In genomic region chr12:50637870-50638481, GRCh38 we compare ENCODE assay signal across 8 cellular contexts.
DNase-seq lines count a peak whose midpoint lies in the region; ATAC-seq, FAIRE-seq and TF ChIP-seq lines count a peak whose summit lies in the region.

No MANE protein-coding gene starts in this region.

- 32% methylated on average over 4 of the region's 4 CpGs for WGBS in GM12878 (ENCODE audit: insufficient coverage, insufficient replicate concordance, low lambda C conversion rate, missing lambda C conversion rate)
- 27 to 38% methylated on average over 3 to 4 of the region's 4 CpGs for WGBS in transverse colon (ENCODE audit: low coverage in 1 of 2), 2 donors

- intact Hi-C loops in GM12878 (cut with micrococcal nuclease; ENCODE audit: unreplicated experiment): loop anchor here (1.0 to 2.0 kb wide), 2 partner anchors 23 to 134 kb away; partner anchors contain the start of gene DIP2B
- intact Hi-C loops in transverse colon (cut with DNase I; ENCODE audit: low total_unique reads): loop anchor here (5.0 kb wide), 1 partner anchor 136 kb away; the partner anchor contains the start of gene DIP2B

- no peaks in the 10 kb centered on the region for H3K9me1 ChIP-seq in keratinocyte (ENCODE audit: control insufficient read depth, extremely low read depth, insufficient read depth, low read length)

- H3K4me2 ChIP-seq in GM12878 (ENCODE audit: control insufficient read depth, insufficient read depth) (no peak overlapping the region), keratinocyte (ENCODE audit: control insufficient read depth, extremely low read depth, insufficient read depth, low read depth, low read length) (no peak overlapping the region)

- H3K27ac ChIP-seq in GM12878 (ENCODE audit: control insufficient read depth, insufficient read depth): no peak overlapping the region
- no peak overlapping the region for H3K27ac ChIP-seq in keratinocyte (ENCODE audit: control insufficient read depth, insufficient read depth, low read length)
- H3K27ac ChIP-seq in transverse colon: no peak overlapping the region

- H3K4me3 ChIP-seq in GM12878 (no peak overlapping the region), keratinocyte (ENCODE audit: control insufficient read depth in 2 of 3, extremely low read depth in 1 of 3, insufficient read depth in 2 of 3, low read depth in 1 of 3, low read length in 3 of 3) (no peak overlapping the region), transverse colon (no peak overlapping the region)

- RAD21 ChIA-PET in GM12878 (lab: Charles Lee; ENCODE audit: unreplicated experiment): interaction anchor here (0.9 to 8.0 kb wide), 20 partner anchors 13 to 505 kb away, joined by 3 to 179 read pairs (median 3); partner anchors contain the start of gene DIP2B

- H3K36me3 ChIP-seq in GM12878 (ENCODE audit: control insufficient read depth in 2 of 2, insufficient read depth in 2 of 2, low read length in 1 of 2) (peaks cover 0 to 4% of the 10 kb centered on the region in 2 experiments), keratinocyte (ENCODE audit: control insufficient read depth in 2 of 2, extremely low read depth in 1 of 2, insufficient read depth in 2 of 2, low read length in 2 of 2) (peaks cover 2 to 5% of the 10 kb centered on the region in 2 experiments), transverse colon (no peaks in the 10 kb centered on the region)

- no TSS peak for BruUV-seq in GM12878 (replicated peaks; lab: Mats Ljungman, UMichigan)

- FAIRE-seq in GM12878 (lab: Jason Lieb, UNC) (peak; percentile 81), keratinocyte (lab: Jason Lieb, UNC) (no peak)

- H2AFZ ChIP-seq in GM12878 (ENCODE audit: control insufficient read depth, low read depth, low read length) (no peak overlapping the region; the same call in 1 of the 2 replicates), keratinocyte (ENCODE audit: control insufficient read depth, low read length) (no peak overlapping the region)

- TF ChIP-seq EP300 in GM12878 (IDR thresholded peaks at IDR 0.05; ENCODE audit: borderline replicate concordance in 1 of 2, control insufficient read depth in 1 of 2, low read depth in 2 of 2, low read length in 2 of 2) (no peak), transverse colon (IDR thresholded peaks at IDR 0.05; ENCODE audit: low read depth) (no peak)

- TF ChIP-seq POLR2A in GM12878 (IDR thresholded peaks at IDR 0.05; ENCODE audit: low read depth, low read length): no peak
- TF ChIP-seq POLR2A in transverse colon (IDR thresholded peaks at IDR 0.05): no peak

- H3K9me3 ChIP-seq in GM12878 (replicated peaks; ENCODE audit: control insufficient read depth, insufficient read depth, low read length): no peaks in the 10 kb centered on the region
- H3K9me3 ChIP-seq in keratinocyte (ENCODE audit: control insufficient read depth, low read depth, low read length): no peaks in the 10 kb centered on the region
- H3K9me3 ChIP-seq in transverse colon: no peaks in the 10 kb centered on the region

- TF ChIP-seq CTCF in GM12873 (IDR thresholded peaks at IDR 0.05; ENCODE audit: insufficient read depth, low read depth, low read length, missing control alignments): peak; percentile 53
- TF ChIP-seq CTCF in GM12878 (IDR thresholded peaks at IDR 0.05 in 2 of 3, conservative IDR thresholded peaks at IDR 0.05 in 1 of 3; ENCODE audit: control insufficient read depth in 2 of 3, extremely low read depth in 1 of 3, insufficient read depth in 1 of 3, low read depth in 3 of 3, low read length in 3 of 3): peak; percentile 40 to 64 (median 53); a peak in 5 of 6 replicates
- TF ChIP-seq CTCF in keratinocyte (optimal IDR thresholded peaks at IDR 0.05 in 1 of 3, IDR thresholded peaks at IDR 0.05 in 1 of 3, conservative IDR thresholded peaks at IDR 0.05 in 1 of 3; ENCODE audit: extremely low read depth in 1 of 3, insufficient read depth in 2 of 3, low read length in 3 of 3): peak in 2 of 3 experiments; percentile 33 to 50
- peak; percentile 61 to 73 (median 65) for TF ChIP-seq CTCF in transverse colon (IDR thresholded peaks at IDR 0.05)

- SMC1A ChIA-PET in GM12878 (lab: Charles Lee; ENCODE audit: uncharacterized antibody, unreplicated experiment): interaction anchor here (0.7 to 8.0 kb wide), 22 partner anchors 9 to 307 kb away, joined by 3 to 227 read pairs (median 3); partner anchors contain the start of genes DIP2B and FAM186A

- dilution Hi-C loops in keratinocyte (cut with MboI; ENCODE audit: extremely low pct_ligation_motif_present, low sequenced_read_pairs): no loop called here

- peak; percentile 81 for ATAC-seq in GM12878
- no peak for ATAC-seq in GM21381 (IDR thresholded peaks at IDR 0.05; ENCODE audit: unreplicated experiment)

- H4K20me1 ChIP-seq in GM12878 (ENCODE audit: control insufficient read depth, insufficient read depth) (no peaks in the 10 kb centered on the region), keratinocyte (ENCODE audit: control insufficient read depth, extremely low read depth, insufficient read depth, low read length) (no peaks in the 10 kb centered on the region)

- DNase-seq in AG20443 (ENCODE audit: low spot score): peak; percentile 50
- peak; percentile 47 for DNase-seq in NCI-H446 treated with DMSO at 0.1 percent for 48 hours (lab: John Stamatoyannopoulos, UW)
- DNase-seq in GM12878 (ENCODE audit: low read depth, low spot score): no peak
- DNase-seq in keratinocyte (ENCODE audit: low read depth, low spot score): no peak
- DNase-seq in transverse colon: no peak
- no peak for DNase-seq in NK-92 (lab: John Stamatoyannopoulos, UW; ENCODE audit: unreplicated experiment)

- H3K27me3 ChIP-seq in GM12878 (replicated peaks in 1 of 2; ENCODE audit: control insufficient read depth in 2 of 2, insufficient read depth in 2 of 2, low read length in 1 of 2) (no peaks in the 10 kb centered on the region), keratinocyte (ENCODE audit: control insufficient read depth, extremely low read depth, insufficient read depth, low read length) (no peaks in the 10 kb centered on the region), transverse colon (no peaks in the 10 kb centered on the region)

- POLR2A ChIA-PET in GM12878 (lab: Charles Lee): interaction anchor here (0.7 to 4.9 kb wide), 5 partner anchors 78 to 133 kb away, joined by 3 to 28 read pairs (median 4); partner anchors contain the start of gene DIP2B

- H3K79me2 ChIP-seq in GM12878 (ENCODE audit: control insufficient read depth, insufficient read depth, low read length): peaks cover 7% of the 10 kb centered on the region
- H3K79me2 ChIP-seq in keratinocyte (ENCODE audit: control insufficient read depth, insufficient read depth, low read length): peaks cover 29% of the 10 kb centered on the region

- TF ChIP-seq RAD21 in GM12878 (IDR thresholded peaks at IDR 0.05; ENCODE audit: insufficient read depth, low read depth, low read length): peak; percentile 73

- CTCF ChIA-PET in GM12878 (lab: Yijun Ruan, JAX): interaction anchor here (0.6 to 4.1 kb wide), 43 partner anchors 8 to 715 kb away, joined by 3 to 181 read pairs (median 4); partner anchors contain the start of gene DIP2B

- H3K4me1 ChIP-seq in GM12878 (ENCODE audit: control insufficient read depth, insufficient read depth, low read length) (peaks cover 4% of the 10 kb centered on the region; the same call in 1 of the 2 replicates), keratinocyte (ENCODE audit: control insufficient read depth, extremely low read depth, insufficient read depth, low read length) (peaks cover 36% of the 10 kb centered on the region), transverse colon (peaks cover 0 to 36% (median 21%) of the 10 kb centered on the region in 4 donors)

- H3K9ac ChIP-seq in GM12878 (ENCODE audit: control insufficient read depth, insufficient read depth, low read length): no peak overlapping the region
- no peak overlapping the region for H3K9ac ChIP-seq in keratinocyte (ENCODE audit: control insufficient read depth, extremely low read depth, insufficient read depth, low read length)

- in situ Hi-C loops in GM12878 (cut with MboI): loop anchor here (5.0 kb wide), 1 partner anchor 131 kb away; no protein-coding TSS in a partner anchor
- in situ Hi-C loops in transverse colon (cut with MboI; ENCODE audit: low pct_ligation_motif_present in 1 of 4, low pct_unique_long_range_greater_than_20kb in 1 of 4, low sequenced_read_pairs in 3 of 4): loop anchor here (5.0 to 10.0 kb wide), 3 partner anchors 131 to 136 kb away; partner anchors contain the start of gene DIP2B (in 2 of the 4)

TF ChIP-seq in GM12878, 131 proteins besides CTCF, POLR2A, EP300 and RAD21 (continues in another document):
- TF ChIP-seq SMARCA5 (IDR thresholded peaks at IDR 0.05): no peak
- TF ChIP-seq KLF5 (IDR thresholded peaks at IDR 0.05; ENCODE audit: partially characterized antibody): no peak
- TF ChIP-seq, protein P1, sequence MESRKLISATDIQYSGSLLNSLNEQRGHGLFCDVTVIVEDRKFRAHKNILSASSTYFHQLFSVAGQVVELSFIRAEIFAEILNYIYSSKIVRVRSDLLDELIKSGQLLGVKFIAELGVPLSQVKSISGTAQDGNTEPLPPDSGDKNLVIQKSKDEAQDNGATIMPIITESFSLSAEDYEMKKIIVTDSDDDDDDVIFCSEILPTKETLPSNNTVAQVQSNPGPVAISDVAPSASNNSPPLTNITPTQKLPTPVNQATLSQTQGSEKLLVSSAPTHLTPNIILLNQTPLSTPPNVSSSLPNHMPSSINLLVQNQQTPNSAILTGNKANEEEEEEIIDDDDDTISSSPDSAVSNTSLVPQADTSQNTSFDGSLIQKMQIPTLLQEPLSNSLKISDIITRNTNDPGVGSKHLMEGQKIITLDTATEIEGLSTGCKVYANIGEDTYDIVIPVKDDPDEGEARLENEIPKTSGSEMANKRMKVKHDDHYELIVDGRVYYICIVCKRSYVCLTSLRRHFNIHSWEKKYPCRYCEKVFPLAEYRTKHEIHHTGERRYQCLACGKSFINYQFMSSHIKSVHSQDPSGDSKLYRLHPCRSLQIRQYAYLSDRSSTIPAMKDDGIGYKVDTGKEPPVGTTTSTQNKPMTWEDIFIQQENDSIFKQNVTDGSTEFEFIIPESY (IDR thresholded peaks at IDR 0.05): no peak
- TF ChIP-seq SPI1 (IDR thresholded peaks at IDR 0.05; ENCODE audit: borderline replicate concordance, insufficient read depth, low read depth, low read length): no peak
- no peak for TF ChIP-seq CBX3 (IDR thresholded peaks at IDR 0.05; ENCODE audit: borderline replicate concordance, low read depth)
- TF ChIP-seq NBN (IDR thresholded peaks at IDR 0.05): no peak
- no peak for TF ChIP-seq SREBF1 (IDR thresholded peaks at IDR 0.05; ENCODE audit: low read length)
- TF ChIP-seq MXI1 (IDR thresholded peaks at IDR 0.05; ENCODE audit: low read depth, low read length): no peak

Comparison
In these comparisons a context has a peak if more than half of its experiments do, and no peak if none do; other contexts are left out.
1. DNase-seq: peak in AG20443 (single experiment) and NCI-H446 treated with DMSO at 0.1 percent for 48 hours (single experiment); none in GM12878 (single experiment), keratinocyte (single experiment), transverse colon (single experiment) and NK-92 (single experiment).
2. Peak in every context shown above with its lines, with median percentiles within 50 percentile points of each other: CTCF ChIP-seq.